ENCODE assay signal across 23 cellular contexts in the genomic region with DNA sequence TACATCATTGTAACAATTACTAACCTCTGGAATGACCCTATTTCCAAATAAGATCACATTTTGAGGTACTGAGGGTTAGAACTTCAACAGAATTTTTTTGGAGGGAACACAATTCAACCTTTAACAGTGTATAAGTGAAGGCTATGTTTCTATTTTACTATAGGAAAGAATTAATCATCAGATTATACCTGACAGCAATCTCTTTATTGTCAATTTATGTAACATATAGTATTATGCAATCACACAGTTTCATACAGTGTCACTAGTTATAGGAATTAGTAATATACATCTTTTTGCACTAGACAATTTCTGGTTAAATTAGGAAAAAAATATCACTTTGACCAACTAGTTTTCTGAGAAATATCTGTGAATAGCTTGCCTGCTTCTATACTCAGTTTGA. TPM values are rescaled to one million over a fixed set of nuclear protein-coding genes. Genes with fewer than 3 reads are reported as not detected.
A peak's percentile ranks its signal among the peaks of the same experiment; 100 is the strongest.
DNase-seq lines count a peak whose midpoint lies in the region; ATAC-seq, FAIRE-seq and TF ChIP-seq lines count a peak whose summit lies in the region.
"Had no signal": no experiment of that assay in that cellular context is flagged by ENCODE, and none has a peak within 500 bp of the region (broad histone marks: within the 10 kb centered on the region; RNA-seq: fewer than 3 reads in every experiment).

No MANE protein-coding gene starts in this region.

- in situ Hi-C loops in IMR-90 (cut with MboI; ENCODE audit: low sequenced_read_pairs) (no loop called here), K562 (cut with MboI) (no loop called here), KBM-7 (cut with MboI; ENCODE audit: low pct_unique_long_range_greater_than_20kb, low sequenced_read_pairs) (no loop called here)

- H3K27me3 ChIP-seq in GM23338 (ENCODE audit: insufficient read depth) (no peaks in the 10 kb centered on the region), IMR-90 (ENCODE audit: control insufficient read depth, insufficient read depth, low read length) (no peaks in the 10 kb centered on the region), K562 (ENCODE audit: control insufficient read depth in 2 of 2, insufficient read depth in 2 of 2, low read length in 2 of 2) (no peaks in the 10 kb centered on the region; a peak in 1 of 5 replicates)
- H3K27me3 ChIP-seq: BE2C, BLaER1 had no signal

- H3K56ac ChIP-seq in IMR-90 (ENCODE audit: extremely low read depth, insufficient read depth, low read length) = no peak overlapping the region

- H3K4me1 ChIP-seq in GM23338 (ENCODE audit: insufficient read depth) (no peaks in the 10 kb centered on the region), IMR-90 (ENCODE audit: control insufficient read depth, insufficient read depth, low read length) (no peaks in the 10 kb centered on the region), K562 (replicated peaks in 1 of 2; ENCODE audit: control insufficient read depth in 2 of 2, insufficient read depth in 2 of 2, low read length in 2 of 2) (peaks cover 0 to 5% of the 10 kb centered on the region in 2 experiments; a peak in 1 of 5 replicates)
- H3K4me1 ChIP-seq: BE2C, BLaER1 had no signal

- H2AK5ac ChIP-seq in IMR-90 (ENCODE audit: low read depth, low read length) = no peak overlapping the region

- no peak overlapping the region for H2BK120ac ChIP-seq in IMR-90 (ENCODE audit: low read depth, low read length)

- H3K9me2 ChIP-seq in GM23338 (ENCODE audit: insufficient read depth) = no peaks in the 10 kb centered on the region

- no peak for TF ChIP-seq CTCF in GM23338 (conservative IDR thresholded peaks at IDR 0.05; ENCODE audit: low read depth in 2 of 2)
- TF ChIP-seq CTCF in IMR-90 (conservative IDR thresholded peaks at IDR 0.05; ENCODE audit: low read depth, low read length) = no peak
- no peak for TF ChIP-seq CTCF in K562 (IDR thresholded peaks at IDR 0.05 in 2 of 3, conservative IDR thresholded peaks at IDR 0.05 in 1 of 3; ENCODE audit: insufficient read depth in 2 of 3, low read depth in 1 of 3, low read length in 3 of 3)

- 0 out of 2 replicates have a peak overlapping the region, but pooled peaks have one; percentile 31 for H2AFZ ChIP-seq in GM23338
- H2AFZ ChIP-seq in IMR-90 (replicated peaks; ENCODE audit: low read length, poor library complexity) = no peak overlapping the region
- H2AFZ ChIP-seq in K562 (ENCODE audit: low read depth, low read length) = no peak overlapping the region

- H3K36me3 ChIP-seq in GM23338 (ENCODE audit: insufficient read depth) (no peaks in the 10 kb centered on the region), IMR-90 (ENCODE audit: control insufficient read depth, insufficient read depth, low read length) (no peaks in the 10 kb centered on the region), K562 (ENCODE audit: control insufficient read depth, insufficient read depth, low read length) (no peaks in the 10 kb centered on the region)
- H3K36me3 ChIP-seq: BE2C, BLaER1 had no signal

- H2BK15ac ChIP-seq in IMR-90 (ENCODE audit: low read depth, low read length) = no peak overlapping the region

- no peak overlapping the region for H4K5ac ChIP-seq in IMR-90 (ENCODE audit: low read depth, low read length)

- CTCF ChIA-PET in IMR-90 (lab: Yijun Ruan, JAX) = no interaction called here
- CTCF ChIA-PET in K562 (lab: Yijun Ruan, JAX; ENCODE audit: low intra/inter-chr PET ratio) = no interaction called here

- H3K9me3 Mint-ChIP-seq in GM23338 = no peaks in the 10 kb centered on the region
- H3K9me3 Mint-ChIP-seq: CD8-positive, alpha-beta memory T cell had no signal

- H3K9me1 ChIP-seq in IMR-90 (ENCODE audit: insufficient read depth, low read length) (no peaks in the 10 kb centered on the region), K562 (ENCODE audit: control insufficient read depth, insufficient read depth, low read length) (no peaks in the 10 kb centered on the region)

- H3K4me3 Mint-ChIP-seq in GM23338 = no peak overlapping the region
- H3K4me3 Mint-ChIP-seq: CD14-positive monocyte; CD4-positive, alpha-beta memory T cell; CD4-positive, CD25-positive, alpha-beta regulatory T cell; CD8-positive, alpha-beta memory T cell had no signal

- H3K27ac Mint-ChIP-seq in GM23338 = no peak overlapping the region
- H3K27ac Mint-ChIP-seq: CD14-positive monocyte; CD4-positive, alpha-beta memory T cell; CD4-positive, CD25-positive, alpha-beta regulatory T cell; CD8-positive, alpha-beta memory T cell had no signal

- BruUV-seq in IMR-90 (replicated peaks; lab: Mats Ljungman, UMichigan) (no TSS peak), K562 (replicated peaks; lab: Mats Ljungman, UMichigan) (no TSS peak)

- ATAC-seq in GM23338 = no peak
- ATAC-seq in IMR-90 (ENCODE audit: low read depth) = no peak
- no peak for ATAC-seq in K562

- POLR2A ChIA-PET in IMR-90 (lab: Charles Lee; ENCODE audit: unreplicated experiment) (no interaction called here), K562 (lab: Yijun Ruan, JAX) (no interaction called here)

- no peaks in the 10 kb centered on the region for H3K4me1 Mint-ChIP-seq in GM23338
- H3K4me1 Mint-ChIP-seq: CD14-positive monocyte; CD4-positive, alpha-beta memory T cell; CD4-positive, CD25-positive, alpha-beta regulatory T cell; CD8-positive, alpha-beta memory T cell had no signal

- H4K20me1 ChIP-seq in GM23338 (replicated peaks; ENCODE audit: insufficient read depth) (no peaks in the 10 kb centered on the region), IMR-90 (ENCODE audit: insufficient read depth, low read length) (no peaks in the 10 kb centered on the region), K562 (replicated peaks; ENCODE audit: control insufficient read depth, insufficient read depth, low read length) (no peaks in the 10 kb centered on the region)
- H4K20me1 ChIP-seq: BLaER1 had no signal

- H4K8ac ChIP-seq in IMR-90 (ENCODE audit: low read depth in 2 of 2, low read length in 2 of 2) = no peak overlapping the region

- H3K36me3 Mint-ChIP-seq in GM23338 (ENCODE audit: low read depth) = no peaks in the 10 kb centered on the region
- H3K36me3 Mint-ChIP-seq: CD14-positive monocyte; CD4-positive, alpha-beta memory T cell; CD4-positive, CD25-positive, alpha-beta regulatory T cell; CD8-positive, alpha-beta memory T cell had no signal

- H3K4me3 ChIP-seq in GM23338 = no peak overlapping the region
- H3K4me3 ChIP-seq in IMR-90 (ENCODE audit: insufficient read depth, low read depth, low read length) = no peak overlapping the region
- H3K4me3 ChIP-seq in K562 = no peak overlapping the region
- H3K4me3 ChIP-seq: BLaER1 had no signal

- H3F3A ChIP-seq in GM23338 (replicated peaks; ENCODE audit: low read depth) = no peaks in the 10 kb centered on the region

- H3K9me3 ChIP-seq in IMR-90 (ENCODE audit: control insufficient read depth, insufficient read depth, low read length) (peaks cover 2% of the 10 kb centered on the region; the same call in 1 of the 2 replicates), K562 (replicated peaks; ENCODE audit: control insufficient read depth, insufficient read depth, low read depth, low read length) (no peaks in the 10 kb centered on the region)
- H3K9me3 ChIP-seq: BE2C, BLaER1, Caco-2 had no signal

- H3K18ac ChIP-seq in IMR-90 (ENCODE audit: low read depth, low read length) = no peak overlapping the region

- H3K23ac ChIP-seq in IMR-90 (ENCODE audit: low read depth, low read length) = no peak overlapping the region

- no peaks in the 10 kb centered on the region for H3K79me1 ChIP-seq in IMR-90 (ENCODE audit: low read depth in 1 of 2, low read length in 2 of 2)

- no peak for FAIRE-seq in K562 (lab: Jason Lieb, UNC)
- FAIRE-seq: A204.1, D721Med, G401.6, GM12891, GM19239 had no signal

- no peaks in the 10 kb centered on the region for H3K79me2 ChIP-seq in GM23338 (replicated peaks; ENCODE audit: insufficient read depth)
- no peaks in the 10 kb centered on the region for H3K79me2 ChIP-seq in K562 (ENCODE audit: control insufficient read depth, insufficient read depth, low read length)

- TF ChIP-seq POLR2A in IMR-90 (IDR thresholded peaks at IDR 0.05; ENCODE audit: low read depth, low read length) (no peak), K562 (conservative IDR thresholded peaks at IDR 0.05) (no peak)

- H3K4ac ChIP-seq in IMR-90 (ENCODE audit: low read depth, low read length) = no peak overlapping the region

- no peak for TF ChIP-seq RAD21 in IMR-90 (IDR thresholded peaks at IDR 0.05; ENCODE audit: low read length)
- no peak for TF ChIP-seq RAD21 in K562 (CRISPR knock-in tag; conservative IDR thresholded peaks at IDR 0.05 in 1 of 2, IDR thresholded peaks at IDR 0.05 in 1 of 2)

- H2BK5ac ChIP-seq in IMR-90 (ENCODE audit: low read depth, low read length, poor library complexity, severe bottlenecking) = no peak overlapping the region

- TF ChIP-seq EP300 in K562 (IDR thresholded peaks at IDR 0.05; ENCODE audit: low read length) = no peak

- H2AK9ac ChIP-seq in IMR-90 (replicated peaks; ENCODE audit: low read depth, low read length, poor library complexity) = no peak overlapping the region

- no peak for DNase-seq in GM23338 (ENCODE audit: low spot score)
- no peak for DNase-seq in IMR-90
- no peak for DNase-seq in K562 (ENCODE audit: extremely low read depth in 1 of 4, low spot score in 3 of 4)
- DNase-seq in COLO829 (ENCODE audit: low spot score) = no peak
- DNase-seq in KBM-7 = no peak
- DNase-seq in stimulated activated CD4-positive, alpha-beta T cell treated with anti-CD3 and anti-CD28 coated beads, Interleukin-12 subunit alpha, Interleukin-12 subunit beta, amount 100 ng/mL, for 4 hours = no peak
- DNase-seq: 8988T; ACHN; BE2C; C1 segment of cervical spinal cord; CD4-positive, alpha-beta memory T cell; CD4-positive, CD25-positive, alpha-beta regulatory T cell; CD8-positive, alpha-beta memory T cell; DMS79 treated with DMSO at 0.1 percent for 48 hours; GF-D8 had no signal

- H4K91ac ChIP-seq in IMR-90 (ENCODE audit: insufficient read depth, low read depth, low read length) = no peak overlapping the region

- intact Hi-C loops in IMR-90 (cut with micrococcal nuclease) = no loop called here
- intact Hi-C loops in K562 (cut with micrococcal nuclease) = no loop called here

- no peaks in the 10 kb centered on the region for H3K27me3 Mint-ChIP-seq in GM23338 (ENCODE audit: insufficient read depth, low read depth, poor library complexity)
- H3K27me3 Mint-ChIP-seq: CD4-positive, CD25-positive, alpha-beta regulatory T cell had no signal

- H3K27ac ChIP-seq in GM23338 (ENCODE audit: low read depth) (no peak overlapping the region), IMR-90 (ENCODE audit: insufficient read depth, low read length) (no peak overlapping the region), K562 (ENCODE audit: extremely low read depth, low read depth, low read length) (no peak overlapping the region)
- H3K27ac ChIP-seq: BLaER1 had no signal

- H3K9ac ChIP-seq in IMR-90 (ENCODE audit: low read depth, low read length) (no peak overlapping the region), K562 (ENCODE audit: insufficient read depth in 1 of 2, low read depth in 2 of 2, low read length in 2 of 2) (no peak overlapping the region)
- H3K9ac ChIP-seq: BLaER1 had no signal

- no peak overlapping the region for H2BK20ac ChIP-seq in IMR-90 (ENCODE audit: low read depth, low read length)

- dilution Hi-C loops in IMR-90 (cut with HindIII; ENCODE audit: low sequenced_read_pairs, unreplicated experiment) = no loop called here

- no peak overlapping the region for H3K4me2 ChIP-seq in GM23338
- no peak overlapping the region for H3K4me2 ChIP-seq in IMR-90 (ENCODE audit: low read depth, low read length)
- H3K4me2 ChIP-seq in K562 (ENCODE audit: insufficient read depth, low read length) = no peak overlapping the region
- H3K4me2 ChIP-seq: BLaER1 had no signal

- H3K14ac ChIP-seq in IMR-90 (replicated peaks; ENCODE audit: low read depth, low read length) = no peak overlapping the region

RNA-seq across cellular contexts. Expression of gene MSH4, which starts 59.1 kb away (rescaled TPM):
- 0.24 and 0.97 TPM in 2 replicates for total RNA-seq in GM23338 (2014; rRNA removed; shearing (Covaris generic))
- polyA plus RNA-seq in GM23338 (2016; fragmentation: Nextera tagmentation; extraction: Ambion mirVana) = 0.07 and 0.10 TPM in 2 replicates
- under 0.01 TPM in 2 replicates for total RNA-seq in IMR-90 (2012; rRNA removed)
- 0.02 TPM in 1 of 2 replicates, not detected in the other for polyA plus RNA-seq in IMR-90 (2012; rRNA removed)
- polyA plus RNA-seq in IMR-90 (2012; cell fraction: cytosol; rRNA removed) = not detected in 2 replicates
- 0.02 and 0.14 TPM in 2 replicates for polyA plus RNA-seq in IMR-90 (2012; cell fraction: nucleus; rRNA removed; ENCODE audit: low replicate concordance)
- 0.44 and 0.46 TPM in 2 replicates for total RNA-seq in K562 (2011; cell fraction: chromatin; rRNA removed; ENCODE audit: low replicate concordance)
- 0.26 and 0.67 TPM in 2 replicates for total RNA-seq in K562 (2011; cell fraction: nucleolus; rRNA removed)
- 0.15 and 0.84 TPM in 2 replicates for total RNA-seq in K562 (2011; cell fraction: nucleoplasm; rRNA removed)
- total RNA-seq in K562 (2014; rRNA removed) = 0.04 TPM in 1 of 2 replicates, not detected in the other
- total RNA-seq in K562 (2014; rRNA removed; fragmentation: Illumina TruSeq; extraction: Trizol) = 0.06 and 0.07 TPM in 2 replicates
- total RNA-seq in K562 (2015; rRNA removed; fragmentation: Illumina TruSeq; extraction: Trizol) = 0.11 and 0.18 TPM in 2 replicates
- 0.13 and 0.16 TPM in 2 replicates for total RNA-seq in K562 (2021)
- 0.04 and 0.08 TPM in 2 replicates for polyA plus RNA-seq in K562 (2011; rRNA removed)
- polyA plus RNA-seq in K562 (2011; cell fraction: cytosol; rRNA removed) = not detected in 2 replicates
- 0.15 and 0.20 TPM in 2 replicates for polyA plus RNA-seq in K562 (2011; cell fraction: nucleus; rRNA removed)
- polyA plus RNA-seq in K562 (2012) = 0.08 TPM in 1 of 2 replicates, not detected in the other
- polyA plus RNA-seq in K562 (2014; fragmentation: Illumina TruSeq; extraction: Trizol) = not detected in 2 replicates
- polyA plus RNA-seq in K562 (2014; fragmentation: Nextera tagmentation; extraction: Ambion mirVana) = not detected
- polyA plus RNA-seq in K562 (2014; rRNA removed) = 0.12 TPM in 1 of 2 replicates, not detected in the other
- polyA minus RNA-seq in K562 (2011; rRNA and poly(A)+ RNA removed) = 0.09 and 0.11 TPM in 2 replicates
- not detected in 2 replicates for polyA minus RNA-seq in K562 (2011; cell fraction: cytosol; rRNA and poly(A)+ RNA removed)
- polyA minus RNA-seq in K562 (2011; cell fraction: nucleus; rRNA and poly(A)+ RNA removed) = 0.67 and 0.89 TPM in 2 replicates
- polyA plus RNA-seq: CD14-positive monocyte; CD4-positive, alpha-beta memory T cell; CD4-positive, CD25-positive, alpha-beta regulatory T cell; CD8-positive, alpha-beta memory T cell had no signal
